ENCODE assay signal across 17 cellular contexts in genomic region chr14:99136401-99136800, GRCh38.
"Had no signal": no experiment of that assay in that cellular context is flagged by ENCODE, and none has a peak within 500 bp of the region (broad histone marks: within the 10 kb centered on the region; RNA-seq: fewer than 3 reads in every experiment).

No MANE protein-coding gene starts in this region.

- H3K79me2 ChIP-seq: hepatocyte had no signal

- ATAC-seq: left lobe of liver; mucosa of descending colon; naive thymus-derived CD8-positive, alpha-beta T cell; pancreas; right cardiac atrium had no signal

- H3K9me3 ChIP-seq: mucosa of descending colon, pancreas, suprapubic skin, tibial artery had no signal

- H3K4me3 ChIP-seq: hepatocyte, mucosa of descending colon, pancreas, smooth muscle cell, suprapubic skin, tibial artery had no signal

- H3K4me1 ChIP-seq: pancreas had no signal

- FAIRE-seq: colon, endothelial cell of umbilical vein, pancreas had no signal

- H3K36me3 ChIP-seq: pancreas, suprapubic skin, tibial artery had no signal

- H2AFZ ChIP-seq: hepatocyte had no signal

- H3K27ac ChIP-seq: hepatocyte, pancreas, suprapubic skin, tibial artery had no signal

- DNase-seq: cerebellar nuclear complex; erythroblast; foreskin melanocyte; mucosa of descending colon; nucleus accumbens; right cardiac atrium; stimulated activated CD4-positive, alpha-beta T cell treated with anti-CD3 and anti-CD28 coated beads, Interleukin-2, amount 100 ng/mL, for 48 hours; stimulated activated naive CD4-positive, alpha-beta T cell treated with Interleukin-2 at 50 U/mL for 16 hours had no signal

- H3K4me2 ChIP-seq: hepatocyte, smooth muscle cell had no signal

- H3K27me3 ChIP-seq: hepatocyte, pancreas, suprapubic skin had no signal
